1 cellular context compared by ENCODE assay signal in genomic region chr7:72879079-72879736, GRCh38.
A peak's percentile ranks its signal among the peaks of the same experiment; 100 is the strongest.
TF ChIP-seq lines count a peak whose summit lies in the region.
"Not testable (repeated sequence)": the region's sequence is repeated elsewhere in the genome, so short reads cannot be mapped to it uniquely, and the experiment has no call there.

No MANE protein-coding gene starts in this region.

TF ChIP-seq in HepG2, 621 proteins besides CTCF, POLR2A, EP300 and RAD21 (continued from another document):
- TF ChIP-seq DNMT1 (CRISPR knock-in tag; IDR thresholded peaks at IDR 0.05) (0 out of 2 replicates have a peak, but pooled peaks have one; percentile 33), MXD1 (CRISPR knock-in tag; IDR thresholded peaks at IDR 0.05) (0 out of 2 replicates have a peak, but pooled peaks have one; percentile 22), KMT2B (CRISPR knock-in tag; IDR thresholded peaks at IDR 0.05) (peak; percentile 46; the same call in 1 of the 2 replicates), TCF12 (CRISPR knock-in tag; IDR thresholded peaks at IDR 0.05) (0 out of 2 replicates have a peak, but pooled peaks have one; percentile 61), THAP11 (CRISPR knock-in tag; IDR thresholded peaks at IDR 0.05) (peak; percentile 88), ELF1 (CRISPR knock-in tag; IDR thresholded peaks at IDR 0.05) (peak; percentile 81), ZFY (CRISPR knock-in tag; IDR thresholded peaks at IDR 0.05) (peak; percentile 94), ZNF143 (CRISPR knock-in tag; IDR thresholded peaks at IDR 0.05) (peak; percentile 78), ELF3 (CRISPR knock-in tag; IDR thresholded peaks at IDR 0.05) (peak; percentile 53; the same call in 1 of the 2 replicates), IRF9 (CRISPR knock-in tag; IDR thresholded peaks at IDR 0.05; ENCODE audit: borderline replicate concordance) (0 out of 2 replicates have a peak, but pooled peaks have one; percentile 54), ZNF776 (CRISPR knock-in tag; IDR thresholded peaks at IDR 0.05) (peak; percentile 82; the same call in 1 of the 2 replicates), ZNF768 (CRISPR knock-in tag; IDR thresholded peaks at IDR 0.05) (peak; percentile 21; the same call in 1 of the 2 replicates), ZNF580 (CRISPR knock-in tag; IDR thresholded peaks at IDR 0.05; ENCODE audit: borderline replicate concordance, low read depth) (peak; percentile 52; the same call in 1 of the 2 replicates), ZNF160 (CRISPR knock-in tag; IDR thresholded peaks at IDR 0.05) (peak; percentile 46; the same call in 1 of the 2 replicates), ZNF607 (CRISPR knock-in tag; IDR thresholded peaks at IDR 0.05; ENCODE audit: borderline replicate concordance) (peak; percentile 70), SOX5 (CRISPR knock-in tag; IDR thresholded peaks at IDR 0.05; ENCODE audit: borderline replicate concordance) (peak; percentile 28; the same call in 1 of the 2 replicates), POLR2G (IDR thresholded peaks at IDR 0.05; ENCODE audit: low read depth, low read length) (peak; percentile 65; the same call in 1 of the 2 replicates), MYC (CRISPR knock-in tag; IDR thresholded peaks at IDR 0.05; ENCODE audit: borderline replicate concordance) (peak; percentile 84), BCL3 (CRISPR knock-in tag; IDR thresholded peaks at IDR 0.05) (peak; percentile 31; the same call in 1 of the 2 replicates), ZNF331 (CRISPR knock-in tag; IDR thresholded peaks at IDR 0.05) (0 out of 2 replicates have a peak, but pooled peaks have one; percentile 22), ARID4A (CRISPR knock-in tag; IDR thresholded peaks at IDR 0.05; ENCODE audit: borderline replicate concordance) (peak; percentile 60; the same call in 1 of the 2 replicates), CAMTA2 (CRISPR knock-in tag; IDR thresholded peaks at IDR 0.05; ENCODE audit: borderline replicate concordance) (0 out of 2 replicates have a peak, but pooled peaks have one; percentile 19), YEATS4 (CRISPR knock-in tag; IDR thresholded peaks at IDR 0.05; ENCODE audit: borderline replicate concordance) (peak; percentile 82), SALL1 (CRISPR knock-in tag; IDR thresholded peaks at IDR 0.05) (peak; percentile 65), ZMYM4 (CRISPR knock-in tag; IDR thresholded peaks at IDR 0.05) (peak; percentile 28; the same call in 1 of the 2 replicates), ZNF574 (CRISPR knock-in tag; IDR thresholded peaks at IDR 0.05) (peak; percentile 59), ETV5 (CRISPR knock-in tag; IDR thresholded peaks at IDR 0.05; ENCODE audit: borderline replicate concordance) (peak; percentile 87), DMAP1 (CRISPR knock-in tag; IDR thresholded peaks at IDR 0.05) (peak; percentile 69), ZNF263 (CRISPR knock-in tag; IDR thresholded peaks at IDR 0.05) (0 out of 2 replicates have a peak, but pooled peaks have one; percentile 28), GATAD1 (CRISPR knock-in tag; IDR thresholded peaks at IDR 0.05) (peak; percentile 82), DRAP1 (CRISPR knock-in tag; IDR thresholded peaks at IDR 0.05) (peak; percentile 47), TFDP1 (CRISPR knock-in tag; IDR thresholded peaks at IDR 0.05; ENCODE audit: borderline replicate concordance) (peak; percentile 18; the same call in 1 of the 2 replicates), ZNF704 (CRISPR knock-in tag; IDR thresholded peaks at IDR 0.05; ENCODE audit: borderline replicate concordance) (peak; percentile 42; the same call in 1 of the 2 replicates)
- not testable (repeated sequence) for TF ChIP-seq TCF12 (IDR thresholded peaks at IDR 0.05)
